15 cellular contexts compared by ENCODE assay signal in the genomic region with DNA sequence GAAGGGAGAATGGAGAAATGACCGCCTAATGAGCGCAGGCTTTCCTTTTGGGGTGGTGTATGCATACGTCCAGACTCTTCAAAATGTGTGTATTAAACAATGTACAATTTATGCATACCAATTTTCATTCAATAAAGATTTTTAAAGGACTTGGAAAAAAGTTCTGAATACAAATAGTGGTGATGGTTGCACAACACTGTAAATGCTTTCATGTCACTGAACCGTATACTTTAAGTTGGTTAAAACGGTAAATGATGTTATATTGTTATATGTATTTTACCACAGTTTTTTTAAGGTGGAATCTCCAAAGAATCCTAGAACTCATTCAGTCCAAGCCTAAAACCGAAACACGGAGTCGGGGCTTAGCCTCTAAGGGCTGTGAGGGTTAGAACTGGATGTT.
DNase-seq lines count a peak whose midpoint lies in the region; ATAC-seq and TF ChIP-seq lines count a peak whose summit lies in the region.
"Had no signal": no experiment of that assay in that cellular context is flagged by ENCODE, and none has a peak within 500 bp of the region (broad histone marks: within the 10 kb centered on the region; RNA-seq: fewer than 3 reads in every experiment).

No MANE protein-coding gene starts in this region.

- peaks cover 0 to 2% (median 0%) of the 10 kb centered on the region in 5 experiments for H3K9me3 Mint-ChIP-seq in brain
- H3K9me3 Mint-ChIP-seq: activated CD8-positive, alpha-beta T cell treated with anti-CD3 and anti-CD28 coated beads for 36 hours had no signal

- H2BK120ac ChIP-seq in IMR-90 (ENCODE audit: low read depth, low read length) = no peak overlapping the region

- H3K56ac ChIP-seq in IMR-90 (ENCODE audit: extremely low read depth, insufficient read depth, low read length) = no peak overlapping the region

- no peak for TF ChIP-seq POLR2A in IMR-90 (IDR thresholded peaks at IDR 0.05; ENCODE audit: low read depth, low read length)
- TF ChIP-seq POLR2A in thyroid gland (IDR thresholded peaks at IDR 0.05) = no peak

- no peak overlapping the region for H3K9ac ChIP-seq in IMR-90 (ENCODE audit: low read depth, low read length)
- peak overlapping the region; percentile 39 for H3K9ac ChIP-seq in mucosa of stomach (ENCODE audit: low read length)

- WGBS in IMR-90 (ENCODE audit: extremely low coverage in 2 of 2, insufficient read length in 1 of 2), 2 experiments = no CpG with 5 or more reads among the region's 8 CpGs
- 72 to 74% methylated on average over 8 of the region's 8 CpGs for WGBS in thyroid gland, 2 donors

- H3K23ac ChIP-seq in IMR-90 (ENCODE audit: low read depth, low read length) = no peak overlapping the region

- no peak overlapping the region for H3K14ac ChIP-seq in IMR-90 (replicated peaks; ENCODE audit: low read depth, low read length)

- H4K91ac ChIP-seq in IMR-90 (ENCODE audit: insufficient read depth, low read depth, low read length) = no peak overlapping the region

- H2BK5ac ChIP-seq in IMR-90 (ENCODE audit: low read depth, low read length, poor library complexity, severe bottlenecking) = no peak overlapping the region

- H3K9me3 ChIP-seq in IMR-90 (ENCODE audit: control insufficient read depth, insufficient read depth, low read length) = no peaks in the 10 kb centered on the region
- no peaks in the 10 kb centered on the region for H3K9me3 ChIP-seq in mucosa of stomach (ENCODE audit: control insufficient read depth, low read length)
- H3K9me3 ChIP-seq in thyroid gland = no peaks in the 10 kb centered on the region
- H3K9me3 ChIP-seq in left ventricle myocardium inferior (replicated peaks) = no peaks in the 10 kb centered on the region
- no peaks in the 10 kb centered on the region for H3K9me3 ChIP-seq in T-helper 17 cell (ENCODE audit: control insufficient read depth, low read length, poor library complexity, severe bottlenecking)

- no peak overlapping the region for H2BK15ac ChIP-seq in IMR-90 (ENCODE audit: low read depth, low read length)

- TF ChIP-seq CTCF in IMR-90 (conservative IDR thresholded peaks at IDR 0.05; ENCODE audit: low read depth, low read length) = no peak
- no peak for TF ChIP-seq CTCF in brain (conservative IDR thresholded peaks at IDR 0.05)
- no peak for TF ChIP-seq CTCF in thyroid gland (IDR thresholded peaks at IDR 0.05)
- no peak for TF ChIP-seq CTCF in left ventricle myocardium inferior (IDR thresholded peaks at IDR 0.05; ENCODE audit: borderline replicate concordance)
- no peak for TF ChIP-seq CTCF in foreskin fibroblast (IDR thresholded peaks at IDR 0.05; ENCODE audit: low read depth, low read length)

- dilution Hi-C loops in IMR-90 (cut with HindIII; ENCODE audit: low sequenced_read_pairs, unreplicated experiment) = no loop called here

- no peak for ATAC-seq in IMR-90 (ENCODE audit: low read depth)
- no peak for ATAC-seq in GM21619 (IDR thresholded peaks at IDR 0.05; ENCODE audit: unreplicated experiment)
- no peak for ATAC-seq in T-helper 17 cell
- ATAC-seq: activated CD8-positive, alpha-beta T cell treated with anti-CD3 and anti-CD28 coated beads for 36 hours had no signal

- H3K27me3 Mint-ChIP-seq in brain (no peaks in the 10 kb centered on the region), T-helper 17 cell (peaks cover 20% of the 10 kb centered on the region)

- H3K18ac ChIP-seq in IMR-90 (ENCODE audit: low read depth, low read length) = no peak overlapping the region

- H3K9me1 ChIP-seq in IMR-90 (ENCODE audit: insufficient read depth, low read length) = peaks cover 18% of the 10 kb centered on the region

- in situ Hi-C loops in IMR-90 (cut with MboI; ENCODE audit: low sequenced_read_pairs) = no loop called here

- DNase-seq in IMR-90 (no peak), thyroid gland (no peak), left ventricle myocardium inferior (no peak), T-helper 17 cell (no peak), foreskin fibroblast (no peak)
- DNase-seq: activated CD8-positive, alpha-beta T cell treated with anti-CD3 and anti-CD28 coated beads for 36 hours; activated naive CD4-positive, alpha-beta T cell; HCEC 1CT; NCI-H1105; NCI-H446 treated with DMSO at 0.1 percent for 48 hours; RPMI8226; T1000 had no signal

- H3K4me1 ChIP-seq in IMR-90 (ENCODE audit: control insufficient read depth, insufficient read depth, low read length) = peaks cover 15% of the 10 kb centered on the region
- peaks cover 61% of the 10 kb centered on the region for H3K4me1 ChIP-seq in mucosa of stomach (ENCODE audit: control insufficient read depth, insufficient read depth, low read length)
- peaks cover 47 to 52% of the 10 kb centered on the region in 2 donors for H3K4me1 ChIP-seq in thyroid gland
- H3K4me1 ChIP-seq in left ventricle myocardium inferior = peaks cover 24% of the 10 kb centered on the region

- H2BK20ac ChIP-seq in IMR-90 (ENCODE audit: low read depth, low read length) = no peak overlapping the region

- H3K36me3 Mint-ChIP-seq in brain (no peaks in the 10 kb centered on the region), T-helper 17 cell (ENCODE audit: low read depth) (no peaks in the 10 kb centered on the region)

- no peaks in the 10 kb centered on the region for H3K36me3 ChIP-seq in IMR-90 (ENCODE audit: control insufficient read depth, insufficient read depth, low read length)
- H3K36me3 ChIP-seq in mucosa of stomach (ENCODE audit: control insufficient read depth, insufficient read depth, low read length) = no peaks in the 10 kb centered on the region
- H3K36me3 ChIP-seq in thyroid gland = no peaks in the 10 kb centered on the region
- H3K36me3 ChIP-seq in left ventricle myocardium inferior = no peaks in the 10 kb centered on the region

- no peak overlapping the region for H3K4me3 ChIP-seq in IMR-90 (ENCODE audit: insufficient read depth, low read depth, low read length)
- H3K4me3 ChIP-seq in mucosa of stomach (ENCODE audit: low read length) = no peak overlapping the region
- H3K4me3 ChIP-seq in thyroid gland (replicated peaks in 1 of 3) = no peak overlapping the region
- H3K4me3 ChIP-seq in left ventricle myocardium inferior = no peak overlapping the region
- H3K4me3 ChIP-seq in foreskin fibroblast (ENCODE audit: low read depth in 1 of 2, low read length in 2 of 2) = no peak overlapping the region

- peak overlapping the region; percentile 80 to 99 (median 98) for H3K27ac Mint-ChIP-seq in brain
- no peak overlapping the region for H3K27ac Mint-ChIP-seq in T-helper 17 cell
- H3K27ac Mint-ChIP-seq: activated CD8-positive, alpha-beta T cell treated with anti-CD3 and anti-CD28 coated beads for 36 hours had no signal

- intact Hi-C loops in IMR-90 (cut with micrococcal nuclease) = no loop called here
- intact Hi-C loops in thyroid gland (cut with DNase I) = no loop called here
- intact Hi-C loops in left ventricle myocardium inferior (cut with micrococcal nuclease) = no loop called here

- H3K27me3 ChIP-seq in IMR-90 (ENCODE audit: control insufficient read depth, insufficient read depth, low read length) = no peaks in the 10 kb centered on the region
- H3K27me3 ChIP-seq in mucosa of stomach (ENCODE audit: control insufficient read depth, insufficient read depth, low read length) = no peaks in the 10 kb centered on the region
- H3K27me3 ChIP-seq in thyroid gland = no peaks in the 10 kb centered on the region
- peaks cover 39% of the 10 kb centered on the region for H3K27me3 ChIP-seq in left ventricle myocardium inferior (ENCODE audit: low read depth)

- BruUV-seq in IMR-90 (replicated peaks; lab: Mats Ljungman, UMichigan) = no TSS peak

- CTCF ChIA-PET in IMR-90 (lab: Yijun Ruan, JAX) = no interaction called here

- H2AFZ ChIP-seq in IMR-90 (replicated peaks; ENCODE audit: low read length, poor library complexity) = no peak overlapping the region

- no peak overlapping the region for H3K4ac ChIP-seq in IMR-90 (ENCODE audit: low read depth, low read length)

- H3K27ac ChIP-seq in IMR-90 (ENCODE audit: insufficient read depth, low read length) (no peak overlapping the region), thyroid gland (peak overlapping the region; percentile 37 to 98 (median 94)), left ventricle myocardium inferior (replicated peaks) (no peak overlapping the region)

- no peaks in the 10 kb centered on the region; the same call in 1 of the 2 replicates for H4K20me1 ChIP-seq in IMR-90 (ENCODE audit: insufficient read depth, low read length)

- TF ChIP-seq RAD21 in IMR-90 (IDR thresholded peaks at IDR 0.05; ENCODE audit: low read length) = no peak

- H3K4me1 Mint-ChIP-seq in brain (peaks cover 73% of the 10 kb centered on the region), T-helper 17 cell (peaks cover 5% of the 10 kb centered on the region)

- H4K8ac ChIP-seq in IMR-90 (ENCODE audit: low read depth in 2 of 2, low read length in 2 of 2) = 0 out of 4 replicates have a peak overlapping the region, but pooled peaks of 1 of the 2 experiments have one; percentile 37

- no peak overlapping the region for H3K4me2 ChIP-seq in IMR-90 (ENCODE audit: low read depth, low read length)

- peaks cover 23 to 60% of the 10 kb centered on the region in 2 experiments for H3K79me1 ChIP-seq in IMR-90 (ENCODE audit: low read depth in 1 of 2, low read length in 2 of 2)

- peak overlapping the region in 2 of 5 experiments; percentile 49 to 81 for H3K4me3 Mint-ChIP-seq in brain
- H3K4me3 Mint-ChIP-seq in T-helper 17 cell = no peak overlapping the region
- H3K4me3 Mint-ChIP-seq: activated CD8-positive, alpha-beta T cell treated with anti-CD3 and anti-CD28 coated beads for 36 hours had no signal

- H2AK9ac ChIP-seq in IMR-90 (replicated peaks; ENCODE audit: low read depth, low read length, poor library complexity) = no peak overlapping the region

- no peak overlapping the region for H4K5ac ChIP-seq in IMR-90 (ENCODE audit: low read depth, low read length)

- POLR2A ChIA-PET in IMR-90 (lab: Charles Lee; ENCODE audit: unreplicated experiment) = no interaction called here

- no peak overlapping the region for H2AK5ac ChIP-seq in IMR-90 (ENCODE audit: low read depth, low read length)

TF ChIP-seq in IMR-90, 13 proteins besides CTCF, POLR2A, EP300 and RAD21:
- TF ChIP-seq CHD1 (IDR thresholded peaks at IDR 0.05; ENCODE audit: low read depth, low read length) (no peak), CEBPB (IDR thresholded peaks at IDR 0.05; ENCODE audit: low read depth, low read length) (peak; percentile 43; the same call in 1 of the 2 replicates)
TF ChIP-seq in IMR-90: peak in this region for 1.

Comparison
In these comparisons a context has a peak if more than half of its experiments do, and no peak if none do; other contexts are left out.
1. H3K27ac ChIP-seq: peak in thyroid gland (3 of 3); none in IMR-90 (single experiment) and left ventricle myocardium inferior (single experiment).